ENCODE assay signal across 8 cellular contexts in the genomic region with DNA sequence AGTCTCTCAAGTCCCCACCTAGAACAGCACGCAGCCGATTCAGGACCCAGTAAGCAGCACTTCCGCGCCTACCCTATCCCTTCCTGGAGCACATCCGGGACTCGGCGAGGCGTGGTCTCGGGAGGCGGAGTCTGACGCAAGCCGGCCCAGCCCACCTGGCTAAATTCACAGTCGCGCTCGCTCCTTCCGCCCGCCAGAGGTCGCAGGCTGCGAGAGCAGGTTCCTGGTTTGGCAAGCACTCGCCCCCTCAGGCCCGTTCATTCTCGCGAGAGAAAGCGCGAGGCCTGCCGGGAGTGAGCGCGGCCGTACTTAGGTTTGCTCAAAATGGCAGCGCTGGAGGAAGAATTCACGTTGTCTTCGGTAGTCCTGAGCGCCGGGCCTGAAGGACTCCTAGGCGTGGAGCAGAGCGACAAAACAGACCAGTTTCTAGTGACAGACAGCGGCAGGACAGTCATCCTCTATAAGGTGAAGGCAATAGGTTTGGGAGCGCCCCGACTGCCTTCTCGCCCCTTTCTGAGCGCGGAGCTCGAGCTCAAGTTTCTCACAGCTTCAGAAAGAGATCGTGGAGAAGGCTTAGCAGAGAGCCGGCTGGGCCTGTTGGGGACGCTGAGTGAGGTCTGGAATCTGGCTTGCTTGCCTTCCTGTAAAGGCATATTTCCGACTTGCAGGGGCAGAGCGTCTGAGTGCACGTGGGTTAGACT. TPM values are rescaled to one million over a fixed set of nuclear protein-coding genes. Genes with fewer than 3 reads are reported as not detected.
DNase-seq lines count a peak whose midpoint lies in the region; ATAC-seq and TF ChIP-seq lines count a peak whose summit lies in the region.

Gene NOL11 (plus strand): TSS at position 313 of the 701 bp plus-strand sequence. CDS start 12 bp downstream, at position 325.

- TF ChIP-seq CTCF in 22Rv1 (IDR thresholded peaks at IDR 0.05), result peak; percentile 94

- DNase-seq in NCI-H2081 (lab: John Stamatoyannopoulos, UW), result peak; percentile 99
- peak; percentile 99 for DNase-seq in T1000 (lab: John Stamatoyannopoulos, UW)
- DNase-seq in astrocyte of the hippocampus (ENCODE audit: low read depth, low spot score), result peak; percentile 100
- peak; percentile 92 for DNase-seq in hepatic stellate cell (ENCODE audit: low spot score)
- DNase-seq in renal cortical epithelial cell (ENCODE audit: low read depth), result peak; percentile 94

- peak within 1 kb of the TSS; percentile 86 for H3K27ac ChIP-seq in 22Rv1

- ATAC-seq in GM18511 (IDR thresholded peaks at IDR 0.05; ENCODE audit: unreplicated experiment) (peak; percentile 92), HG03039 (IDR thresholded peaks at IDR 0.05; ENCODE audit: unreplicated experiment) (peak; percentile 94)

RNA-seq across cellular contexts. Expression of gene NOL11, which starts in this region (rescaled TPM):
- 42.1 and 49.3 TPM in 2 replicates for total RNA-seq in renal cortical epithelial cell

Comparison
In these comparisons a context has a peak if more than half of its experiments do, and no peak if none do; other contexts are left out.
1. Peak in every context shown above with its lines: DNase-seq, ATAC-seq and H3K27ac ChIP-seq.